8 cellular contexts compared by ENCODE assay signal in the genomic region with DNA sequence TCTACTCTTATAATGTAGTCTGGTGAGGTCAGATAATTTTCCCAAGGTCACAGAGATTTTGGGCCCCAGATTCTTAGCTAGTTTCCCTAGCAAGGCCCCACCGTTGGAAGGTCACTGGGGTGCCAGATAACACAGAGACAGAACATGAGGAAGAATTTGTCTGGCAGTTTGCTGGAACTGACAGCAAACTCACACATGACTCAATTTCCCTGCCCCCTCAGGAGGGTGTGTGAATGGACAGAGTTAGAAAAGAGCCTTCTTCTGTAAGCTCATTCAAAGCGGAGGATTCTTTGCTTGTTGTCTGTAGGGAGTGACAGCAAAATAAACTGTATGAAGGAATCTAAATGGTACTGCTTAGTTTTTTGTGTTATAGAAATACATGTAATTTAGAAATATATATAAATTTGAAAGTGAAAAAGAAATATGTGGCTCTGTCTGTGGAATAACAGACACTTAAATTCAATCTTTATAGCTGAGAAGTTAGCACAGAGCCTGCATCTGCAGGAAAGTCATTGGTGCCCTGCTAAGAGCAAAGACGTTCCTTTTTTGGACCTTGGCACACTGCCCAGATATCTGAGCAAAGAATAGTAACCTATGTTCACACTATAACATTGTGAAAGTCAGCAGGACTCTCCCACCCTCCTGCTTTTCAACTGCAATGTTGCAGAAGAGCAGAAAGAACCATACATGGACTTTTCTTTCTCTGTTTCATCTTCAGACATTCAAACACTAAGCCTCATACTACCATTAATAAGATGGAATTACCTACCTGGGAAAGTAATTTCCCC. TPM values are rescaled to one million over a fixed set of nuclear protein-coding genes. Genes with fewer than 3 reads are reported as not detected.
DNase-seq lines count a peak whose midpoint lies in the region; ATAC-seq and TF ChIP-seq lines count a peak whose summit lies in the region.

No MANE protein-coding gene starts in this region.

- H3K27me3 Mint-ChIP-seq in naive B cell, result no peaks in the 10 kb centered on the region

- TF ChIP-seq CTCF in KMS-11 (conservative IDR thresholded peaks at IDR 0.05; ENCODE audit: low read depth, low read length), result no peak

- no peak overlapping the region for H3K4me3 ChIP-seq in KMS-11 (IDR thresholded peaks at IDR 0.05; ENCODE audit: insufficient read depth, low read depth, low read length)
- peak overlapping the region; percentile 98 for H3K4me3 ChIP-seq in adipocyte (ENCODE audit: low read length)

- H3K9me3 ChIP-seq in adipocyte (ENCODE audit: control insufficient read depth, low read length), result no peaks in the 10 kb centered on the region

- H3K27ac ChIP-seq in KMS-11, result peak overlapping the region; percentile 56; the same call in 1 of the 2 replicates

- H3K4me1 ChIP-seq in KMS-11 (ENCODE audit: low read depth, poor library complexity, severe bottlenecking) (peaks cover 49% of the 10 kb centered on the region), adipocyte (ENCODE audit: control insufficient read depth, insufficient read depth, low read length) (peaks cover 29% of the 10 kb centered on the region)

- H3K36me3 ChIP-seq in KMS-11 (ENCODE audit: insufficient read depth) (no peaks in the 10 kb centered on the region), adipocyte (ENCODE audit: control insufficient read depth, insufficient read depth, low read length, severe bottlenecking) (peaks cover 34% of the 10 kb centered on the region)

- DNase-seq in EL, result peak; percentile 3
- DNase-seq in adipocyte (ENCODE audit: low read depth), result no peak
- no peak for DNase-seq in naive B cell
- DNase-seq in NCI-H2107 treated with DMSO at 0.1 percent for 48 hours (lab: John Stamatoyannopoulos, UW; ENCODE audit: unreplicated experiment), result no peak
- no peak for DNase-seq in NCI-H510A treated with DMSO at 0.1 percent for 48 hours (lab: John Stamatoyannopoulos, UW)
- DNase-seq in activated CD8-positive, alpha-beta memory T cell treated with anti-CD3 and anti-CD28 coated beads, Interleukin-2, amount 50 U/mL, for 48 hours, result no peak

- H3K27ac Mint-ChIP-seq in naive B cell, result peak overlapping the region in 2 of 6 donors; percentile 54 to 97

- no peak overlapping the region for H2AFZ ChIP-seq in KMS-11 (ENCODE audit: low read depth)

- peaks cover 18 to 49% (median 36%) of the 10 kb centered on the region in 3 donors for H3K4me1 Mint-ChIP-seq in naive B cell

- peak overlapping the region in 5 of 8 donors; percentile 17 to 97 (median 89) for H3K4me3 Mint-ChIP-seq in naive B cell

- no peaks in the 10 kb centered on the region for H4K20me1 ChIP-seq in KMS-11 (ENCODE audit: insufficient read depth)

- H3K27me3 ChIP-seq in KMS-11 (ENCODE audit: insufficient read depth, low read depth) (no peaks in the 10 kb centered on the region), adipocyte (replicated peaks; ENCODE audit: control insufficient read depth, insufficient read depth, low read length) (no peaks in the 10 kb centered on the region)

- no peaks in the 10 kb centered on the region for H3K9me3 Mint-ChIP-seq in naive B cell

- H3K36me3 Mint-ChIP-seq in naive B cell, result no peaks in the 10 kb centered on the region

- peaks cover 71% of the 10 kb centered on the region for H3K79me2 ChIP-seq in KMS-11 (ENCODE audit: insufficient read depth, low read depth)

- ATAC-seq in naive B cell (ENCODE audit: low read depth in 2 of 2) (no peak), HG02981 (IDR thresholded peaks at IDR 0.05; ENCODE audit: unreplicated experiment) (no peak)

- H3K4me2 ChIP-seq in KMS-11, result peak overlapping the region; percentile 95

- H3K9ac ChIP-seq in KMS-11, result no peak overlapping the region
- H3K9ac ChIP-seq in adipocyte (ENCODE audit: low read length), result peak overlapping the region; percentile 97

RNA-seq across cellular contexts. Expression of gene MDH1, which starts 2.1 kb away (rescaled TPM):
- 100 to 1,000 TPM; 203 to 322 (median 271) TPM for polyA plus RNA-seq in naive B cell (ENCODE audit: low read depth in 6 of 6)

RNA-seq across cellular contexts. Expression of gene WDPCP, which starts 2.5 kb away (rescaled TPM):
- polyA plus RNA-seq in naive B cell (ENCODE audit: low read depth in 6 of 6), result 1 to 10 TPM; 3.8 to 8.5 (median 5.9) TPM
